Comparison of ENCODE assay signal across 26 cellular contexts in the genomic region with DNA sequence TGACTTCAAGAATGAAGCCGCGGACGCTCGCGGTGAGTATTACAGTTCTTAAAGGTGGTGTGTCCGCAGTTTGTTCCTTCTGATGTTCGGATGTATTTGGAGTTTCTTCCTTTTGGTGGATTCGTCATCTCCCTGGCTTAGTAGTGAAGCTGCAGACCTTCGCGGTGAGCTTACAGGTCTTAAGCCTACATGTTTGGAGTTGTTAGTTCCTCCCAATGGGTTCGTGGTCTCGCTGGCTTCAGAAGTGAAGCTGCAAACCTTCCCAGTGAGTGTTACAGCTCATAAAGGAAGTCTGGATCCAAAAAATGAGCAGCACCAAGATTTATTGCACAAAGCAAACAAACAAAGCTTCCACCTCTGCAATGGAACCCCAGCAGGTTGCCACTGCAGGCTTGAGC. TPM values are rescaled to one million over a fixed set of nuclear protein-coding genes. Genes with fewer than 3 reads are reported as not detected.
"Had no signal": no experiment of that assay in that cellular context is flagged by ENCODE, and none has a peak within 500 bp of the region (broad histone marks: within the 10 kb centered on the region; RNA-seq: fewer than 3 reads in every experiment).

No MANE protein-coding gene starts in this region.

- H3K4me1 ChIP-seq: heart left ventricle, neural progenitor cell, right lobe of liver, transverse colon had no signal

- H3K27ac ChIP-seq: coronary artery, heart left ventricle, neural progenitor cell, ovary, right lobe of liver, thoracic aorta, transverse colon had no signal

- H3K4me3 ChIP-seq: coronary artery, heart left ventricle, neural progenitor cell, ovary, right lobe of liver, thoracic aorta, transverse colon had no signal

- H3K36me3 ChIP-seq: heart left ventricle, neural progenitor cell, ovary, right lobe of liver, thoracic aorta, transverse colon had no signal

- DNase-seq: central memory CD4-positive, alpha-beta T cell; effector CD8-positive, alpha-beta T cell; erythroblast; heart left ventricle; hypothalamus; nucleus accumbens; stimulated activated CD4-positive, alpha-beta T cell treated with anti-CD3 and anti-CD28 coated beads, Interleukin-4, amount 100 ng/mL, for 1 hour; stimulated activated CD8-positive, alpha-beta memory T cell treated with anti-CD3 and anti-CD28 coated beads, Interleukin-4, amount 100 ng/mL, for 48 hours; transverse colon had no signal

- H3K9ac ChIP-seq: neural progenitor cell had no signal

- H3K27me3 ChIP-seq: neural progenitor cell, ovary, right lobe of liver, transverse colon had no signal

- H2AFZ ChIP-seq: neural progenitor cell had no signal

- ATAC-seq: heart left ventricle; left lobe of liver; natural killer cell treated with Interleukin-12 subunit alpha and Interleukin-12 subunit beta and Interleukin-15 and Interleukin-18, amount 100 ng/mL, for 72 hours; right lobe of liver; stimulated activated effector memory CD8-positive, alpha-beta T cell treated with anti-CD3 and anti-CD28 coated beads, Interleukin-12 subunit alpha, Interleukin-12 subunit beta, amount 100 ng/mL, for 72 hours had no signal

- H3K9me3 ChIP-seq: heart left ventricle, ovary, right lobe of liver, thoracic aorta, transverse colon had no signal

- H3K4me2 ChIP-seq: neural progenitor cell had no signal

RNA-seq across cellular contexts. Expression of gene LDLRAD1, which starts 14.7 kb away (rescaled TPM):
- total RNA-seq: chondrocyte; dermis microvascular lymphatic vessel endothelial cell; frontal cortex; glomerular endothelial cell; heart left ventricle; lower leg skin; mesothelial cell of epicardium; natural killer cell treated with Interleukin-12 subunit alpha and Interleukin-12 subunit beta and Interleukin-15 and Interleukin-18, amount 100 ng/mL, for 72 hours; renal cortical epithelial cell; subcutaneous adipose tissue; thoracic aorta; transverse colon; ureter had no signal
